Comparison of ENCODE assay signal across 25 cellular contexts in genomic region chr1:168216171-168216570, GRCh38.
"Had no signal": no experiment of that assay in that cellular context is flagged by ENCODE, and none has a peak within 500 bp of the region (broad histone marks: within the 10 kb centered on the region; RNA-seq: fewer than 3 reads in every experiment).

No MANE protein-coding gene starts in this region.

- ATAC-seq: activated CD4-positive, CD25-positive, alpha-beta regulatory T cell treated with anti-CD3 and anti-CD28 coated beads, Interleukin-2, amount 50 U/mL, for 24 hours; activated CD8-positive, alpha-beta T cell treated with anti-CD3 and anti-CD28 coated beads, Interleukin-2, amount 10 ng/mL, durations not matched to agents 7 days and 5 days; body of pancreas had no signal

- H3K4me3 Mint-ChIP-seq: activated CD8-positive, alpha-beta T cell treated with anti-CD3 and anti-CD28 coated beads, Interleukin-2, amount 10 ng/mL, durations not matched to agents 7 days and 5 days; activated naive CD4-positive, alpha-beta T cell treated with anti-CD3 and anti-CD28 coated beads, Interleukin-2, amount 50 U/mL, for 24 hours; T-helper 1 cell treated with Interleukin-12 subunit alpha and Interleukin-12 subunit beta and Interleukin-4 antibody, amounts not matched to agents 30 μg/mL and 1 μg/mL, for 36 hours had no signal

- H3K4me3 ChIP-seq: ascending aorta, body of pancreas, Peyer's patch had no signal

- DNase-seq: activated CD4-positive, alpha-beta T cell treated with anti-CD3 and anti-CD28 coated beads for 48 hours; activated CD4-positive, alpha-beta T cell treated with anti-CD3 and anti-CD28 coated beads, Interleukin-2, amount 50 U/mL, for 4 hours; activated CD8-positive, alpha-beta memory T cell treated with anti-CD3 and anti-CD28 coated beads, Interleukin-2, amount 50 U/mL, for 48 hours; activated CD8-positive, alpha-beta T cell treated with anti-CD3 and anti-CD28 coated beads, Interleukin-2, amount 10 ng/mL, durations not matched to agents 7 days and 5 days; activated effector memory CD4-positive, alpha-beta T cell treated with Interleukin-2 at 50 U/mL for 16 hours; activated naive CD4-positive, alpha-beta T cell; activated T-cell treated with anti-CD3 and anti-CD28 coated beads, Interleukin-2, amount 50 U/mL, for 1 hour; body of pancreas; MM.1S; NCI-H1105 treated with DMSO at 0.1 percent for 48 hours; NCI-H1436 treated with DMSO at 0.1 percent for 48 hours; NCI-H187; NCI-H2081; NCI-H510A treated with DMSO at 0.1 percent for 48 hours; NCI-H69; NK-92 treated with Interleukin-12 subunit alpha and Interleukin-12 subunit beta, amount 100 ng/mL, for 24 hours; OCI-M1; Peyer's patch; SHP77 treated with DMSO at 0.1 percent for 48 hours had no signal

- H3K36me3 ChIP-seq: ascending aorta, Peyer's patch had no signal

- H3K27ac ChIP-seq: body of pancreas, KMS-11, Peyer's patch, RWPE1 had no signal

- H3K27me3 Mint-ChIP-seq: activated naive CD4-positive, alpha-beta T cell treated with anti-CD3 and anti-CD28 coated beads, Interleukin-2, amount 50 U/mL, for 24 hours had no signal

- H3K4me1 Mint-ChIP-seq: activated naive CD4-positive, alpha-beta T cell treated with anti-CD3 and anti-CD28 coated beads, Interleukin-2, amount 50 U/mL, for 24 hours had no signal

- H3K27me3 ChIP-seq: ascending aorta, body of pancreas, Peyer's patch had no signal

- H3K4me1 ChIP-seq: body of pancreas, Peyer's patch had no signal

- H3K27ac Mint-ChIP-seq: activated CD8-positive, alpha-beta T cell treated with anti-CD3 and anti-CD28 coated beads, Interleukin-2, amount 10 ng/mL, durations not matched to agents 7 days and 5 days; activated naive CD4-positive, alpha-beta T cell treated with anti-CD3 and anti-CD28 coated beads, Interleukin-2, amount 50 U/mL, for 24 hours; T-helper 1 cell treated with Interleukin-12 subunit alpha and Interleukin-12 subunit beta and Interleukin-4 antibody, amounts not matched to agents 30 μg/mL and 1 μg/mL, for 36 hours had no signal

- H3K9me3 ChIP-seq: body of pancreas had no signal
